23 cellular contexts compared by ENCODE assay signal in the genomic region with DNA sequence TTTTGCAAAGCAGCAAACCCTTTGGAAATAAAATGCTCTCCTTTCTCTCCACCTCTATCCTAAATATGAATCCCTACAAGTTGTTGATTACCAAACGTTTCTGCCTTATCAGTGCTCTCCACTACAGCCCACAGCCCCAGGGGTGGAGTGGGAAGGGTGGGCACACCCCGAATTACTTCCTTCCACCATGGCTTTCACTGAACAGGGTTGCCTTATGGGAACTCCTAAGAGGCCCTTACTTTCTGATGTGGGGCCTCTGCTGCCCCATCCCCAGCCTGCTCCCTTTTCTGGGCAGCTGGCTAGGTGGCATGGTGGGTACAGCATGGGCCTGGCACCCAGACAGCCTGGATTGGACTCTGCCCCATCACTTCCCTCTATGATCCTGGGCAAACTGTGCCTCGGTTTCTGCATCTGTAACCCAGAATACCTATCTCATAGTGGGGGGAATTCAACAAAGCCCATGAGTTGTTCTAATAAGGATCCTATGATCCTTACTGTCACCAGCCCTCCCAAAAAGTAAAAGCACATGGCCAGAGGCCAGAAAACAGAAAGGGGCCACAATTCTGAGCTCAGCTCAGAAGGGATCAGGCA. TPM values are rescaled to one million over a fixed set of nuclear protein-coding genes. Genes with fewer than 3 reads are reported as not detected.
"Had no signal": no experiment of that assay in that cellular context is flagged by ENCODE, and none has a peak within 500 bp of the region (broad histone marks: within the 10 kb centered on the region; RNA-seq: fewer than 3 reads in every experiment).

No MANE protein-coding gene starts in this region.

- H3K4me1 Mint-ChIP-seq: brain; central memory CD8-positive, alpha-beta T cell had no signal

- H3K36me3 Mint-ChIP-seq: activated naive CD4-positive, alpha-beta T cell treated with anti-CD3 and anti-CD28 coated beads, Interleukin-2, amount 50 U/mL, for 72 hours; brain had no signal

- ATAC-seq: activated CD4-positive, CD25-positive, alpha-beta regulatory T cell treated with anti-CD3 and anti-CD28 coated beads, Interleukin-2, amount 50 U/mL, for 24 hours; activated CD8-positive, alpha-beta T cell treated with anti-CD3 and anti-CD28 coated beads, Interleukin-2, amount 10 ng/mL, durations not matched to agents 7 days and 5 days; activated naive CD4-positive, alpha-beta T cell treated with anti-CD3 and anti-CD28 coated beads, Interleukin-2, amount 50 U/mL, for 72 hours had no signal

- H3K9me3 Mint-ChIP-seq: activated naive CD4-positive, alpha-beta T cell treated with anti-CD3 and anti-CD28 coated beads, Interleukin-2, amount 50 U/mL, for 72 hours; brain; central memory CD8-positive, alpha-beta T cell; T-helper 1 cell treated with Interleukin-12 subunit alpha and Interleukin-12 subunit beta and Interleukin-4 antibody, amounts not matched to agents 30 μg/mL and 1 μg/mL, for 36 hours had no signal

- H3K27ac Mint-ChIP-seq: activated CD8-positive, alpha-beta T cell treated with anti-CD3 and anti-CD28 coated beads, Interleukin-2, amount 10 ng/mL, durations not matched to agents 7 days and 5 days; brain; T-helper 1 cell treated with Interleukin-12 subunit alpha and Interleukin-12 subunit beta and Interleukin-4 antibody, amounts not matched to agents 30 μg/mL and 1 μg/mL, for 36 hours had no signal

- DNase-seq: activated CD4-positive, alpha-beta T cell treated with anti-CD3 and anti-CD28 coated beads for 4 hours; activated CD4-positive, alpha-beta T cell treated with anti-CD3 and anti-CD28 coated beads, Interleukin-2, amount 50 U/mL, for 4 hours; activated CD8-positive, alpha-beta memory T cell treated with anti-CD3 and anti-CD28 coated beads, Interleukin-2, amount 50 U/mL, for 48 hours; activated CD8-positive, alpha-beta T cell treated with anti-CD3 and anti-CD28 coated beads, Interleukin-2, amount 10 ng/mL, durations not matched to agents 7 days and 5 days; activated naive CD4-positive, alpha-beta T cell treated with Interleukin-2 at 50 U/mL for 16 hours; activated T-cell treated with anti-CD3 and anti-CD28 coated beads, Interleukin-2, amount 50 U/mL, for 1 hour; amygdala; IMR-90; KG1; NCI-H1092; NCI-H1417; NCI-H1930; NCI-H2171; NCI-H226; NCI-H526; NCI-H774; Peyer's patch; SHP77 treated with DMSO at 0.1 percent for 48 hours had no signal

- H3K27me3 Mint-ChIP-seq: brain had no signal

- H3K4me3 Mint-ChIP-seq: activated CD8-positive, alpha-beta T cell treated with anti-CD3 and anti-CD28 coated beads, Interleukin-2, amount 10 ng/mL, durations not matched to agents 7 days and 5 days; brain; central memory CD8-positive, alpha-beta T cell; T-helper 1 cell treated with Interleukin-12 subunit alpha and Interleukin-12 subunit beta and Interleukin-4 antibody, amounts not matched to agents 30 μg/mL and 1 μg/mL, for 36 hours had no signal

RNA-seq across cellular contexts. Expression of gene AK7, which starts 16.1 kb away (rescaled TPM):
- total RNA-seq: IMR-90 had no signal
